In the genomic region with DNA sequence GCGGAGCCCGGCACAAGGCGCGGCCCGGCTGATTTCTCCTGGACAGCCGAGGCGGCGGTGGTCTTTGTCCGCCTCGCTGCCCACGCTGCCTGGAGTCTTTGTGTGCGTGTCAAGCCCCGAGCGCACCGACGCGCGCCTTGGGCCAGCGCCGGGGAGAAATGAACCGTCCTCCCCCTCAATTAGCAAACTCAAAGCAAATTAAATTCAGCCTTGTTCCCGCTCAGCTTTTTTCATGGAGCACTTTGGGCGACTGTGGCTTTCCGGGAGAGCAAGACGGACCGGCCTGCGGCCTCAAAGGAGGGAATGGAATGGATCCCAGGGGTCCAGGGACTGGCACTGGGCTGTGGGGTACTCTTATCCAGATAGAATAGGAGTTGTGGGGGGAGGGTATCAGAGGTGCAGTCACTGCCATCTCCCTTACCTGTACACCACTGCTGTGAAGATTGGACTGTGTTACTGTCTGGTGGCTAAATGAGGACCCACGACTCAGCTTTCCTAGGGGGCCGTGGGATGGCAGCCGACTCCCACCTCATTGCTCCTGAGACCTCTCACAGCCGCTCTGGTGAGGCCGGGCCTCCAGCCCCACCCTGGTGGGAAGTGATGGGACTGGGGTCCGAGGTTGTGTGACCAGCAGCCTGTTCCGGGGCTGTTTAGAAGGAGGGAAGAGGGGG, we compare ENCODE assay signal across 21 cellular contexts. TPM values are rescaled to one million over a fixed set of nuclear protein-coding genes. Genes with fewer than 3 reads are reported as not detected.
DNase-seq lines count a peak whose midpoint lies in the region; ATAC-seq, FAIRE-seq and TF ChIP-seq lines count a peak whose summit lies in the region.
"Had no signal": no experiment of that assay in that cellular context is flagged by ENCODE, and none has a peak within 500 bp of the region (broad histone marks: within the 10 kb centered on the region; RNA-seq: fewer than 3 reads in every experiment).

No MANE protein-coding gene starts in this region.

- POLR2A ChIA-PET in GM12878 (lab: Charles Lee) = no interaction called here

- peaks cover 6% of the 10 kb centered on the region in 2 donors for H3K4me1 Mint-ChIP-seq in immature natural killer cell

- TF ChIP-seq RAD21 in GM12878 (IDR thresholded peaks at IDR 0.05; ENCODE audit: insufficient read depth, low read depth, low read length) = no peak

- peaks cover 0 to 6% (median under 1%) of the 10 kb centered on the region in 6 donors for H3K9me3 Mint-ChIP-seq in immature natural killer cell
- H3K9me3 Mint-ChIP-seq: activated naive CD4-positive, alpha-beta T cell treated with anti-CD3 and anti-CD28 coated beads, Interleukin-2, amount 50 U/mL, for 72 hours; activated T-cell treated with anti-CD3 and anti-CD28 coated beads, Interleukin-2, amount 50 U/mL, for 24 hours; T-cell had no signal

- DNase-seq in GM12878 (ENCODE audit: low read depth, low spot score) (no peak), kidney epithelial cell (ENCODE audit: low read depth) (no peak), gastrocnemius medialis (no peak), immature natural killer cell (no peak)
- DNase-seq in stimulated activated CD4-positive, alpha-beta T cell treated with anti-CD3 and anti-CD28 coated beads, Interleukin-15, amount 100 ng/mL, for 24 hours = no peak
- DNase-seq: activated CD4-positive, alpha-beta T cell treated with anti-CD3 and anti-CD28 coated beads, Interleukin-2, amount 50 U/mL, for 48 hours; activated T-cell treated with anti-CD3 and anti-CD28 coated beads, Interleukin-2, amount 50 U/mL, for 24 hours; DMS153; effector CD8-positive, alpha-beta T cell; MM.1S; NCI-H187 treated with DMSO at 0.1 percent for 48 hours; T-cell; thyroid gland had no signal

- no peak overlapping the region for H3K27ac Mint-ChIP-seq in immature natural killer cell
- H3K27ac Mint-ChIP-seq: activated naive CD4-positive, alpha-beta T cell treated with anti-CD3 and anti-CD28 coated beads, Interleukin-2, amount 50 U/mL, for 72 hours; activated T-cell treated with anti-CD3 and anti-CD28 coated beads, Interleukin-2, amount 50 U/mL, for 24 hours; T-cell had no signal

- ATAC-seq in GM12878 (no peak; the same call in 2 of the 3 replicates), gastrocnemius medialis (no peak), HG02763 (IDR thresholded peaks at IDR 0.05; ENCODE audit: unreplicated experiment) (no peak), GM19467 (IDR thresholded peaks at IDR 0.05; ENCODE audit: unreplicated experiment) (no peak)
- ATAC-seq: activated naive CD4-positive, alpha-beta T cell treated with anti-CD3 and anti-CD28 coated beads, Interleukin-2, amount 50 U/mL, for 72 hours; T-cell had no signal

- no peaks in the 10 kb centered on the region for H3K79me2 ChIP-seq in GM12878 (ENCODE audit: control insufficient read depth, insufficient read depth, low read length)

- RAD21 ChIA-PET in GM12878 (lab: Charles Lee; ENCODE audit: unreplicated experiment) = interaction anchor here (0.8 to 2.3 kb wide), 6 partner anchors 8 to 126 kb away, joined by 3 to 14 read pairs (median 4); no protein-coding TSS in a partner anchor

- H3K4me1 ChIP-seq in BLaER1 treated with 17β-estradiol and CSF1 and Interleukin-3, amounts not matched to agents 10 nM and 100 nM = peaks cover 12 to 30% (median 14%) of the 10 kb centered on the region in 10 experiments; a peak in 19 of 20 replicates
- H3K4me1 ChIP-seq in GM12878 (ENCODE audit: control insufficient read depth, insufficient read depth, low read length) = no peaks in the 10 kb centered on the region
- peaks cover 13 to 29% of the 10 kb centered on the region in 2 donors for H3K4me1 ChIP-seq in gastrocnemius medialis

- H2AFZ ChIP-seq in GM12878 (ENCODE audit: control insufficient read depth, low read depth, low read length) = no peak overlapping the region

- intact Hi-C loops in GM12878 (cut with micrococcal nuclease; ENCODE audit: unreplicated experiment) (loop anchor here (10.0 kb wide), 2 partner anchors 108 to 138 kb away; no protein-coding TSS in a partner anchor), gastrocnemius medialis (cut with DNase I; ENCODE audit: low total_unique reads) (no loop called here)

- H3K9ac ChIP-seq in BLaER1 treated with 17β-estradiol and CSF1 and Interleukin-3, amounts not matched to agents 10 nM and 100 nM = no peak overlapping the region
- H3K9ac ChIP-seq in GM12878 (ENCODE audit: control insufficient read depth, insufficient read depth, low read length) = no peak overlapping the region

- no peak for TF ChIP-seq CTCF in GM12878 (IDR thresholded peaks at IDR 0.05 in 2 of 3, conservative IDR thresholded peaks at IDR 0.05 in 1 of 3; ENCODE audit: control insufficient read depth in 2 of 3, extremely low read depth in 1 of 3, insufficient read depth in 1 of 3, low read depth in 3 of 3, low read length in 3 of 3)
- TF ChIP-seq CTCF in kidney epithelial cell (IDR thresholded peaks at IDR 0.05; ENCODE audit: insufficient read depth, low read length, poor library complexity, severe bottlenecking) = no peak
- TF ChIP-seq CTCF in gastrocnemius medialis (IDR thresholded peaks at IDR 0.05 in 4 of 5, conservative IDR thresholded peaks at IDR 0.05 in 1 of 5) = no peak

- no TSS peak for BruUV-seq in GM12878 (replicated peaks; lab: Mats Ljungman, UMichigan)

- TF ChIP-seq EP300 in GM12878 (IDR thresholded peaks at IDR 0.05; ENCODE audit: borderline replicate concordance in 1 of 2, control insufficient read depth in 1 of 2, low read depth in 2 of 2, low read length in 2 of 2) = no peak

- no peaks in the 10 kb centered on the region for H3K36me3 Mint-ChIP-seq in immature natural killer cell
- H3K36me3 Mint-ChIP-seq: IgD-negative memory B cell, T-cell had no signal

- no peak overlapping the region for H3K4me3 Mint-ChIP-seq in immature natural killer cell
- H3K4me3 Mint-ChIP-seq: activated T-cell treated with anti-CD3 and anti-CD28 coated beads, Interleukin-2, amount 50 U/mL, for 24 hours had no signal

- in situ Hi-C loops in GM12878 (cut with MboI) = no loop called here
- in situ Hi-C loops in gastrocnemius medialis (cut with MboI; ENCODE audit: low sequenced_read_pairs in 4 of 4) = no loop called here

- peaks cover 22 to 34% (median 31%) of the 10 kb centered on the region in 11 experiments for H3K9me3 ChIP-seq in BLaER1 treated with 17β-estradiol and CSF1 and Interleukin-3, amounts not matched to agents 10 nM and 100 nM (replicated peaks in 1 of 11)
- H3K9me3 ChIP-seq in GM12878 (replicated peaks; ENCODE audit: control insufficient read depth, insufficient read depth, low read length) (no peaks in the 10 kb centered on the region; the same call in 2 of the 3 replicates), gastrocnemius medialis (no peaks in the 10 kb centered on the region)
- H3K9me3 ChIP-seq: thyroid gland had no signal

- H3K4me3 ChIP-seq in BLaER1 treated with 17β-estradiol and CSF1 and Interleukin-3, amounts not matched to agents 10 nM and 100 nM = peak overlapping the region in 4 of 10 experiments; percentile 10 to 20 (median 14); a peak in 4 of 20 replicates
- H3K4me3 ChIP-seq in GM12878 = no peak overlapping the region
- H3K4me3 ChIP-seq in kidney epithelial cell (ENCODE audit: low read depth, low read length) = peak overlapping the region; percentile 86
- peak overlapping the region in 1 of 4 donors; percentile 25 for H3K4me3 ChIP-seq in gastrocnemius medialis
- H3K4me3 ChIP-seq: thyroid gland had no signal

- FAIRE-seq in GM12878 (lab: Jason Lieb, UNC) = no peak
- FAIRE-seq: A204.1 had no signal

- H3K36me3 ChIP-seq in BLaER1 treated with 17β-estradiol and CSF1 and Interleukin-3, amounts not matched to agents 10 nM and 100 nM = no peaks in the 10 kb centered on the region
- H3K36me3 ChIP-seq in GM12878 (ENCODE audit: control insufficient read depth in 2 of 2, insufficient read depth in 2 of 2, low read length in 1 of 2) (no peaks in the 10 kb centered on the region), kidney epithelial cell (ENCODE audit: control insufficient read depth, insufficient read depth, low read length) (no peaks in the 10 kb centered on the region), gastrocnemius medialis (no peaks in the 10 kb centered on the region)
- H3K36me3 ChIP-seq: thyroid gland had no signal

- WGBS in GM12878 (ENCODE audit: insufficient coverage, insufficient replicate concordance, low lambda C conversion rate, missing lambda C conversion rate) = 30% methylated on average over 34 of the region's 34 CpGs

- no peak overlapping the region for H3K27ac ChIP-seq in BLaER1 treated with 17β-estradiol and CSF1 and Interleukin-3, amounts not matched to agents 10 nM and 100 nM
- no peak overlapping the region for H3K27ac ChIP-seq in GM12878 (ENCODE audit: control insufficient read depth, insufficient read depth)
- H3K27ac ChIP-seq in gastrocnemius medialis = peak overlapping the region in 3 of 4 donors; percentile 6 to 32 (median 14)
- H3K27ac ChIP-seq: thyroid gland had no signal

- peak overlapping the region; percentile 7 to 68 (median 54); a peak in 20 of 22 replicates for H3K4me2 ChIP-seq in BLaER1 treated with 17β-estradiol and CSF1 and Interleukin-3, amounts not matched to agents 10 nM and 100 nM
- peak overlapping the region; percentile 19; the same call in 1 of the 2 replicates for H3K4me2 ChIP-seq in GM12878 (ENCODE audit: control insufficient read depth, insufficient read depth)

- peaks cover 29 to 62% (median 36%) of the 10 kb centered on the region in 3 donors for H3K27me3 Mint-ChIP-seq in immature natural killer cell (ENCODE audit: low read depth in 3 of 3)

- SMC1A ChIA-PET in GM12878 (lab: Charles Lee; ENCODE audit: uncharacterized antibody, unreplicated experiment) = interaction anchor here (0.7 to 1.9 kb wide), 7 partner anchors 8 to 116 kb away, joined by 3 to 11 read pairs (median 5); no protein-coding TSS in a partner anchor

- CTCF ChIA-PET in GM12878 (lab: Yijun Ruan, JAX) = interaction anchor here (0.6 to 1.6 kb wide), 6 partner anchors 9 to 694 kb away, joined by 3 to 8 read pairs (median 4); no protein-coding TSS in a partner anchor

- TF ChIP-seq POLR2A in GM12878 (IDR thresholded peaks at IDR 0.05; ENCODE audit: low read depth, low read length) = no peak
- no peak for TF ChIP-seq POLR2A in gastrocnemius medialis (IDR thresholded peaks at IDR 0.05)

- H4K20me1 ChIP-seq in BLaER1 treated with 17β-estradiol and CSF1 and Interleukin-3, amounts not matched to agents 10 nM and 100 nM = peaks cover 0 to 93% (median 81%) of the 10 kb centered on the region in 11 experiments; a peak in 19 of 22 replicates
- H4K20me1 ChIP-seq in GM12878 (ENCODE audit: control insufficient read depth, insufficient read depth) = no peaks in the 10 kb centered on the region

- peaks cover 100% of the 10 kb centered on the region in 11 experiments for H3K27me3 ChIP-seq in BLaER1 treated with 17β-estradiol and CSF1 and Interleukin-3, amounts not matched to agents 10 nM and 100 nM
- H3K27me3 ChIP-seq in GM12878 (replicated peaks in 1 of 2; ENCODE audit: control insufficient read depth in 2 of 2, insufficient read depth in 2 of 2, low read length in 1 of 2) (peaks cover 34 to 45% of the 10 kb centered on the region in 2 experiments), kidney epithelial cell (ENCODE audit: control insufficient read depth, insufficient read depth, low read length) (peaks cover 6% of the 10 kb centered on the region), gastrocnemius medialis (peaks cover 95 to 100% (median 97%) of the 10 kb centered on the region in 3 donors)

RNA-seq across cellular contexts. Expression of a gene that starts 4.2 kb away (rescaled TPM):
- total RNA-seq in GM12878 (2013; cell fraction: nucleolus; rRNA removed) = 0.86 and 0.91 TPM in 2 replicates
- total RNA-seq in GM12878 (2014; rRNA removed) (not detected in 2 replicates), GM12878 (2014; rRNA removed; fragmentation: Illumina TruSeq; extraction: Trizol) (not detected in 2 replicates), GM12878 (2021) (not detected in 2 replicates), kidney epithelial cell (4.1 and 6.1 TPM in 2 replicates), gastrocnemius medialis (1 to 10 TPM in 2 of 4 donors, under 1 TPM in 2; 0.46 to 1.5 (median 0.82) TPM)
- polyA plus RNA-seq in GM12878 (2011; ENCODE audit: low read depth) = not detected
- polyA plus RNA-seq in GM12878 (2011; rRNA removed) (0.12 and 0.22 TPM in 2 replicates), GM12878 (2014; fragmentation: Illumina TruSeq; extraction: Trizol) (not detected in 2 replicates), GM12878 (2014; fragmentation: Nextera tagmentation; extraction: Ambion mirVana) (not detected), GM12878 (2014; rRNA removed) (not detected in 2 replicates), GM12878 (2016; fragmentation: Nextera tagmentation; extraction: Ambion mirVana) (not detected), immature natural killer cell (not detected)
- polyA plus RNA-seq in GM12878 (2011; cell fraction: cytosol; rRNA removed) = 0.06 TPM in 1 of 2 replicates, not detected in the other
- polyA plus RNA-seq in GM12878 (2011; cell fraction: nucleus; rRNA removed) = not detected in 2 replicates
- polyA plus RNA-seq in GM12878 (2012) = not detected in 2 replicates
- polyA minus RNA-seq in GM12878 (2011; rRNA and poly(A)+ RNA removed) = not detected in 2 replicates
- polyA minus RNA-seq in GM12878 (2011; cell fraction: cytosol; rRNA and poly(A)+ RNA removed) = not detected in 2 replicates
- not detected in 2 replicates for polyA minus RNA-seq in GM12878 (2011; cell fraction: nucleus; rRNA and poly(A)+ RNA removed)
- total RNA-seq: activated naive CD4-positive, alpha-beta T cell treated with anti-CD3 and anti-CD28 coated beads, Interleukin-2, amount 50 U/mL, for 72 hours; liver; T-cell had no signal
- polyA plus RNA-seq: CD14-positive monocyte, IgD-negative memory B cell, liver had no signal

Comparison
In these comparisons a context has a peak if more than half of its experiments do, and no peak if none do; other contexts are left out.
1. H3K27ac ChIP-seq: peak in gastrocnemius medialis (3 of 4); none in BLaER1 treated with 17β-estradiol and CSF1 and Interleukin-3, amounts not matched to agents 10 nM and 100 nM (0 of 11) and GM12878 (single experiment).